In the genomic region with DNA sequence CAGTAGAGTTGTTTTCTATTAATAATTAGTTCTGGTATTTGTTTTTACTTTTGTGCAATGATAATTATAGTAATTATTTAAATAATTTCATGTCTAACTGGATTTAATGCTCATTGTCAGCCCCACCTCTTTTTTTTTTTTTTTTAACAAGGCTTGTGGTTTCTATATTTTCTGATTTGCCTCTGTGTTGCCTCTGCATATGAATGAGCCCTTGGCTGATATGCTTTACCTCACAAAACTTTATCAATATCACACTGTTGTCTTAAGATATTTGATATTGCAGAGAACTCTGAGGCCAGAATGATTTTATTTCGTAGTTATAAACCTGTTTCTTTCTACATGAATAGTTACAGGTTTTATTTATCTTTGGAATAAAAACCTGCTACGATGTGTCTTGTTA, we compare ENCODE assay signal across 29 cellular contexts.
"Had no signal": no experiment of that assay in that cellular context is flagged by ENCODE, and none has a peak within 500 bp of the region (broad histone marks: within the 10 kb centered on the region; RNA-seq: fewer than 3 reads in every experiment).

No MANE protein-coding gene starts in this region.

- H3K9me3 ChIP-seq: breast epithelium, heart right ventricle, left lung, lower lobe of right lung, pancreas, prostate gland, suprapubic skin, tibial artery, upper lobe of right lung had no signal

- H3K36me3 ChIP-seq: breast epithelium, heart right ventricle, left lung, lower lobe of right lung, pancreas, prostate gland, suprapubic skin, tibial artery, upper lobe of right lung had no signal

- H3K27me3 ChIP-seq: breast epithelium, foreskin keratinocyte, left lung, suprapubic skin, tibial artery, upper lobe of right lung had no signal

- ATAC-seq: activated naive CD8-positive, alpha-beta T cell treated with anti-CD3 and anti-CD28 coated beads, Interleukin-2, amount 50 U/mL, for 24 hours; activated T-cell treated with anti-CD3 and anti-CD28 coated beads, Interleukin-2, amount 50 U/mL, for 4 hours; activated T-helper 17 cell treated with anti-CD3 and anti-CD28 coated beads, Interleukin-2, amount 50 U/mL, for 72 hours; esophagus mucosa; heart right ventricle; left lung; lower lobe of right lung; naive thymus-derived CD8-positive, alpha-beta T cell; pancreas; sciatic nerve; stimulated activated naive B cell treated with anti-CD40 and anti-IgM and Interleukin-4, amounts not matched to agents 10 μg/mL and 1 μg/mL and 100 μg/mL, for 72 hours; upper lobe of right lung; WTC11 had no signal

- H3K4me3 ChIP-seq: breast epithelium, heart right ventricle, left lung, lower lobe of right lung, pancreas, prostate gland, skin epidermis, suprapubic skin, tibial artery, upper lobe of right lung had no signal

- DNase-seq: activated CD4-positive, alpha-beta memory T cell treated with anti-CD3 and anti-CD28 coated beads, Interleukin-2, amount 10 ng/mL, durations not matched to agents 7 days and 5 days; activated CD4-positive, alpha-beta T cell treated with anti-CD3 and anti-CD28 coated beads for 1 hour; activated CD4-positive, alpha-beta T cell treated with anti-CD3 and anti-CD28 coated beads, Interleukin-2, amount 10 ng/mL, durations not matched to agents 7 days and 5 days; activated gamma-delta T cell treated with Interleukin-2 at 50 U/mL for 16 hours; activated naive CD8-positive, alpha-beta T cell treated with anti-CD3 and anti-CD28 coated beads, Interleukin-2, amount 50 U/mL, for 24 hours; activated T-cell treated with anti-CD3 and anti-CD28 coated beads, Interleukin-2, amount 50 U/mL, for 4 hours; amygdala; endodermal cell; foreskin keratinocyte; heart right ventricle; left lung; lower lobe of right lung; naive thymus-derived CD8-positive, alpha-beta T cell; nucleus accumbens; pancreas; retina; stimulated activated CD4-positive, alpha-beta T cell treated with anti-CD3 and anti-CD28 coated beads, Interleukin-1b, Interleukin-23, amount 100 ng/mL, for 48 hours; stimulated activated naive B cell treated with anti-CD40 and anti-IgM and Interleukin-4, amounts not matched to agents 10 μg/mL and 1 μg/mL and 100 μg/mL, for 72 hours; T1000; tibial artery; upper lobe of right lung had no signal

- H3K4me1 ChIP-seq: breast epithelium, foreskin keratinocyte, heart right ventricle, left lung, lower lobe of right lung, prostate gland, suprapubic skin, tibial artery, upper lobe of right lung had no signal

- H3K27ac ChIP-seq: breast epithelium, foreskin keratinocyte, heart right ventricle, left lung, lower lobe of right lung, pancreas, prostate gland, skin epidermis, suprapubic skin, tibial artery, upper lobe of right lung had no signal
